Comparison of ENCODE assay signal across 1 cellular context in genomic region chr19:41441321-41441945, GRCh38.
A peak's percentile ranks its signal among the peaks of the same experiment; 100 is the strongest.
TF ChIP-seq lines count a peak whose summit lies in the region.

No MANE protein-coding gene starts in this region.

TF ChIP-seq in HepG2, 621 proteins besides CTCF, POLR2A, EP300 and RAD21:
- peak; percentile 61 for TF ChIP-seq BHLHE40 (IDR thresholded peaks at IDR 0.05; ENCODE audit: low read length)
- TF ChIP-seq CEBPZ (IDR thresholded peaks at IDR 0.05; ENCODE audit: low read length): no peak
